1 cellular context compared by ENCODE assay signal in genomic region chr22:30485362-30485988, GRCh38.
TF ChIP-seq lines count a peak whose summit lies in the region.

No MANE protein-coding gene starts in this region.

TF ChIP-seq in HepG2, 621 proteins besides CTCF, POLR2A, EP300 and RAD21 (continued from another document and continues in another):
- TF ChIP-seq HNRNPLL (IDR thresholded peaks at IDR 0.05; ENCODE audit: low read depth, low read length, poor library complexity, severe bottlenecking) (peak; percentile 19), XRCC5 (optimal IDR thresholded peaks at IDR 0.05; ENCODE audit: low read length) (peak; percentile 29), RXRB (CRISPR knock-in tag; IDR thresholded peaks at IDR 0.05; ENCODE audit: borderline replicate concordance) (peak; percentile 26; the same call in 1 of the 2 replicates), ZBTB34 (CRISPR knock-in tag; IDR thresholded peaks at IDR 0.05) (no peak), ZNF263 (CRISPR knock-in tag; IDR thresholded peaks at IDR 0.05) (peak; percentile 79), ZBED4 (CRISPR knock-in tag; IDR thresholded peaks at IDR 0.05; ENCODE audit: borderline replicate concordance) (peak; percentile 87), ZNF20 (CRISPR knock-in tag; IDR thresholded peaks at IDR 0.05) (no peak), SRF (IDR thresholded peaks at IDR 0.05; ENCODE audit: low read depth, low read length) (no peak), TFDP1 (CRISPR knock-in tag; IDR thresholded peaks at IDR 0.05; ENCODE audit: borderline replicate concordance) (no peak), SATB2 (CRISPR knock-in tag; IDR thresholded peaks at IDR 0.05) (no peak), ZNF337 (CRISPR knock-in tag; IDR thresholded peaks at IDR 0.05; ENCODE audit: borderline replicate concordance, low read depth) (no peak), PBX3 (CRISPR knock-in tag; IDR thresholded peaks at IDR 0.05; ENCODE audit: borderline replicate concordance) (no peak), ZBTB38 (CRISPR knock-in tag; IDR thresholded peaks at IDR 0.05) (peak; percentile 21; the same call in 1 of the 2 replicates), USF2 (IDR thresholded peaks at IDR 0.05; ENCODE audit: low read depth, low read length) (no peak), USF2 (CRISPR knock-in tag; IDR thresholded peaks at IDR 0.05; ENCODE audit: borderline replicate concordance) (no peak), ARID4A (CRISPR knock-in tag; IDR thresholded peaks at IDR 0.05; ENCODE audit: borderline replicate concordance) (no peak), HOXA3 (CRISPR knock-in tag; IDR thresholded peaks at IDR 0.05) (peak; percentile 29; the same call in 1 of the 2 replicates), YY1 (IDR thresholded peaks at IDR 0.05; ENCODE audit: insufficient read depth, insufficient replicate concordance, low read depth, low read length) (peak; percentile 9), ZHX2 (IDR thresholded peaks at IDR 0.05; ENCODE audit: low read depth) (no peak), ZHX2 (CRISPR knock-in tag; IDR thresholded peaks at IDR 0.05; ENCODE audit: borderline replicate concordance) (no peak), ADNP (CRISPR knock-in tag; IDR thresholded peaks at IDR 0.05) (no peak), ZNF382 (CRISPR knock-in tag; IDR thresholded peaks at IDR 0.05; ENCODE audit: borderline replicate concordance) (no peak), SALL2 (CRISPR knock-in tag; IDR thresholded peaks at IDR 0.05) (peak; percentile 70; the same call in 1 of the 2 replicates), IKZF5 (CRISPR knock-in tag; IDR thresholded peaks at IDR 0.05) (peak; percentile 56; the same call in 1 of the 2 replicates), ZFY (CRISPR knock-in tag; IDR thresholded peaks at IDR 0.05) (peak; percentile 42), STAG1 (CRISPR knock-in tag; IDR thresholded peaks at IDR 0.05) (peak; percentile 93), MLX (CRISPR knock-in tag; IDR thresholded peaks at IDR 0.05) (no peak), KAT8 (CRISPR knock-in tag; IDR thresholded peaks at IDR 0.05) (0 out of 2 replicates have a peak, but pooled peaks have one; percentile 31), ZNF772 (CRISPR knock-in tag; IDR thresholded peaks at IDR 0.05) (0 out of 2 replicates have a peak, but pooled peaks have one; percentile 23), NFKB2 (CRISPR knock-in tag; IDR thresholded peaks at IDR 0.05; ENCODE audit: borderline replicate concordance) (0 out of 2 replicates have a peak, but pooled peaks have one; percentile 3)
